Comparison of ENCODE assay signal across 8 cellular contexts in genomic region chr14:54627325-54627717, GRCh38.
A peak's percentile ranks its signal among the peaks of the same experiment; 100 is the strongest.
DNase-seq lines count a peak whose midpoint lies in the region; ATAC-seq and TF ChIP-seq lines count a peak whose summit lies in the region.

No MANE protein-coding gene starts in this region.

- H3K4me3 Mint-ChIP-seq in CD4-positive, alpha-beta memory T cell: peak overlapping the region; percentile 65 to 86 (median 83)
- peak overlapping the region; percentile 71 for H3K4me3 Mint-ChIP-seq in stimulated activated memory B cell treated with anti-CD40 and anti-IgM and Interleukin-4, amounts not matched to agents 10 μg/mL and 1 μg/mL and 100 μg/mL, for 72 hours

- no peaks in the 10 kb centered on the region for H3K79me2 ChIP-seq in OCI-LY7 (ENCODE audit: insufficient read depth, low read depth, low read length)

- CTCF ChIA-PET in CD4-positive, alpha-beta memory T cell (lab: Charles Lee; ENCODE audit: partially characterized antibody): interaction anchor here (0.9 to 1.8 kb wide), 5 partner anchors 54 to 146 kb away, joined by 3 to 6 read pairs (median 4); partner anchors contain the start of gene CGRRF1
- CTCF ChIA-PET in OCI-LY7 (lab: Charles Lee; ENCODE audit: unreplicated experiment): interaction anchor here (1.1 kb wide), 1 partner anchor 130 kb away, joined by 3 read pairs; no protein-coding TSS in a partner anchor

- H3K27ac Mint-ChIP-seq in CD4-positive, alpha-beta memory T cell: peak overlapping the region; percentile 87 to 96 (median 93)
- H3K27ac Mint-ChIP-seq in stimulated activated memory B cell treated with anti-CD40 and anti-IgM and Interleukin-4, amounts not matched to agents 10 μg/mL and 1 μg/mL and 100 μg/mL, for 72 hours: peak overlapping the region; percentile 91

- H3K27me3 ChIP-seq in CD4-positive, alpha-beta memory T cell (ENCODE audit: insufficient read depth, low read length): no peaks in the 10 kb centered on the region
- no peaks in the 10 kb centered on the region for H3K27me3 ChIP-seq in gastroesophageal sphincter
- no peaks in the 10 kb centered on the region for H3K27me3 ChIP-seq in MG63

- H3K9me3 Mint-ChIP-seq in CD4-positive, alpha-beta memory T cell: peaks cover 0 to 4% (median 0%) of the 10 kb centered on the region in 8 donors
- H3K9me3 Mint-ChIP-seq in stimulated activated memory B cell treated with anti-CD40 and anti-IgM and Interleukin-4, amounts not matched to agents 10 μg/mL and 1 μg/mL and 100 μg/mL, for 72 hours: peaks cover under 1% of the 10 kb centered on the region

- WGBS in gastroesophageal sphincter (ENCODE audit: low coverage in 1 of 2), 2 donors: 6 to 23% methylated on average over 5 to 6 of the region's 6 CpGs

- H3K27ac ChIP-seq in CD4-positive, alpha-beta memory T cell (ENCODE audit: low read depth, low read length): peak overlapping the region; percentile 67
- H3K27ac ChIP-seq in OCI-LY7 (ENCODE audit: low read depth, low read length, poor library complexity, severe bottlenecking) (no peak overlapping the region), gastroesophageal sphincter (peak overlapping the region; percentile 80 to 92 (median 84))

- TF ChIP-seq CTCF in OCI-LY7 (conservative IDR thresholded peaks at IDR 0.05; ENCODE audit: low read length): no peak
- TF ChIP-seq CTCF in gastroesophageal sphincter (IDR thresholded peaks at IDR 0.05): no peak
- no peak for TF ChIP-seq CTCF in GM13977 (IDR thresholded peaks at IDR 0.05; ENCODE audit: extremely low read depth, insufficient read depth, missing control alignments)

- peaks cover 52% of the 10 kb centered on the region for H3K4me1 ChIP-seq in CD4-positive, alpha-beta memory T cell (ENCODE audit: insufficient read depth, low read length)
- H3K4me1 ChIP-seq in OCI-LY7 (ENCODE audit: insufficient read depth, low read length, poor library complexity, severe bottlenecking) (no peaks in the 10 kb centered on the region), gastroesophageal sphincter (peaks cover 18 to 65% (median 44%) of the 10 kb centered on the region in 3 donors)

- no peak for TF ChIP-seq EP300 in gastroesophageal sphincter (IDR thresholded peaks at IDR 0.05)

- H3K36me3 ChIP-seq in CD4-positive, alpha-beta memory T cell (ENCODE audit: insufficient read depth, low read length): no peaks in the 10 kb centered on the region
- H3K36me3 ChIP-seq in OCI-LY7 (ENCODE audit: insufficient read depth, low read length): no peaks in the 10 kb centered on the region
- H3K36me3 ChIP-seq in gastroesophageal sphincter: no peaks in the 10 kb centered on the region
- no peaks in the 10 kb centered on the region for H3K36me3 ChIP-seq in MG63

- H3K27me3 Mint-ChIP-seq in CD4-positive, alpha-beta memory T cell: no peaks in the 10 kb centered on the region
- no peaks in the 10 kb centered on the region for H3K27me3 Mint-ChIP-seq in stimulated activated memory B cell treated with anti-CD40 and anti-IgM and Interleukin-4, amounts not matched to agents 10 μg/mL and 1 μg/mL and 100 μg/mL, for 72 hours

- H3K36me3 Mint-ChIP-seq in CD4-positive, alpha-beta memory T cell: no peaks in the 10 kb centered on the region
- H3K36me3 Mint-ChIP-seq in stimulated activated memory B cell treated with anti-CD40 and anti-IgM and Interleukin-4, amounts not matched to agents 10 μg/mL and 1 μg/mL and 100 μg/mL, for 72 hours: peaks cover 2% of the 10 kb centered on the region

- TF ChIP-seq POLR2A in gastroesophageal sphincter (IDR thresholded peaks at IDR 0.05): no peak

- POLR2A ChIA-PET in CD4-positive, alpha-beta memory T cell (lab: Charles Lee; ENCODE audit: partially characterized antibody): interaction anchor here (3.4 kb wide), 1 partner anchor 61 kb away, joined by 22 read pairs; the partner anchor contains the start of gene SAMD4A
- POLR2A ChIA-PET in OCI-LY7 (lab: Charles Lee): no interaction called here

- H3K4me3 ChIP-seq in CD4-positive, alpha-beta memory T cell (ENCODE audit: low read length in 2 of 2): peak overlapping the region; percentile 5 to 47
- H3K4me3 ChIP-seq in OCI-LY7 (ENCODE audit: low read depth, low read length, poor library complexity, severe bottlenecking): no peak overlapping the region
- peak overlapping the region; percentile 20 to 39 for H3K4me3 ChIP-seq in gastroesophageal sphincter
- no peak overlapping the region for H3K4me3 ChIP-seq in MG63

- intact Hi-C loops in CD4-positive, alpha-beta memory T cell (cut with micrococcal nuclease): loop anchor here (1.0 to 5.0 kb wide), 2 partner anchors 61 to 185 kb away; partner anchors contain the start of gene CNIH1
- intact Hi-C loops in OCI-LY7 (cut with micrococcal nuclease; ENCODE audit: unreplicated experiment): no loop called here

- no peaks in the 10 kb centered on the region for H3K9me3 ChIP-seq in CD4-positive, alpha-beta memory T cell (ENCODE audit: control insufficient read depth in 1 of 2, low read length in 2 of 2)
- H3K9me3 ChIP-seq in OCI-LY7 (ENCODE audit: low read length): no peaks in the 10 kb centered on the region
- H3K9me3 ChIP-seq in gastroesophageal sphincter: no peaks in the 10 kb centered on the region
- no peaks in the 10 kb centered on the region for H3K9me3 ChIP-seq in MG63

- H3K4me1 Mint-ChIP-seq in CD4-positive, alpha-beta memory T cell: peaks cover 35 to 64% (median 50%) of the 10 kb centered on the region in 4 donors
- H3K4me1 Mint-ChIP-seq in stimulated activated memory B cell treated with anti-CD40 and anti-IgM and Interleukin-4, amounts not matched to agents 10 μg/mL and 1 μg/mL and 100 μg/mL, for 72 hours: peaks cover 70% of the 10 kb centered on the region

- no peak overlapping the region for H2AFZ ChIP-seq in OCI-LY7 (ENCODE audit: low read length)

- BruUV-seq in OCI-LY7 (replicated peaks; lab: Mats Ljungman, UMichigan): no TSS peak

- H3K4me2 ChIP-seq in OCI-LY7 (ENCODE audit: low read length): 0 out of 2 replicates have a peak overlapping the region, but pooled peaks have one; percentile 19

- no peaks in the 10 kb centered on the region for H3K9me2 ChIP-seq in OCI-LY7 (ENCODE audit: insufficient read depth, low read length)

- DNase-seq in CD4-positive, alpha-beta memory T cell: no peak
- no peak for DNase-seq in OCI-LY7 (ENCODE audit: low spot score)
- DNase-seq in CD1c-positive myeloid dendritic cell (ENCODE audit: extremely low spot score): no peak
- DNase-seq in MG63: no peak
- DNase-seq in GM13977 (ENCODE audit: low spot score): no peak

- no peaks in the 10 kb centered on the region for H4K20me1 ChIP-seq in OCI-LY7 (ENCODE audit: insufficient read depth, low read length)

- ATAC-seq in GM21619 (IDR thresholded peaks at IDR 0.05; ENCODE audit: unreplicated experiment): peak; percentile 22
- ATAC-seq in gastroesophageal sphincter: peak; percentile 46
- ATAC-seq in stimulated activated memory B cell treated with anti-CD40 and anti-IgM and Interleukin-4, amounts not matched to agents 10 μg/mL and 1 μg/mL and 100 μg/mL, for 72 hours: peak; percentile 50

- in situ Hi-C loops in GM13977 (cut with MboI; ENCODE audit: low pct_unique_long_range_greater_than_20kb, low sequenced_read_pairs, unreplicated experiment): no loop called here

Comparison
In these comparisons a context has a peak if more than half of its experiments do, and no peak if none do; other contexts are left out.
1. H3K4me3 ChIP-seq: peak in CD4-positive, alpha-beta memory T cell (2 of 2) and gastroesophageal sphincter (2 of 2); none in OCI-LY7 (single experiment) and MG63 (single experiment).
2. Peak in every context shown above with its lines, with median percentiles within 50 percentile points of each other: ATAC-seq.